18 cellular contexts compared by ENCODE assay signal in the genomic region with DNA sequence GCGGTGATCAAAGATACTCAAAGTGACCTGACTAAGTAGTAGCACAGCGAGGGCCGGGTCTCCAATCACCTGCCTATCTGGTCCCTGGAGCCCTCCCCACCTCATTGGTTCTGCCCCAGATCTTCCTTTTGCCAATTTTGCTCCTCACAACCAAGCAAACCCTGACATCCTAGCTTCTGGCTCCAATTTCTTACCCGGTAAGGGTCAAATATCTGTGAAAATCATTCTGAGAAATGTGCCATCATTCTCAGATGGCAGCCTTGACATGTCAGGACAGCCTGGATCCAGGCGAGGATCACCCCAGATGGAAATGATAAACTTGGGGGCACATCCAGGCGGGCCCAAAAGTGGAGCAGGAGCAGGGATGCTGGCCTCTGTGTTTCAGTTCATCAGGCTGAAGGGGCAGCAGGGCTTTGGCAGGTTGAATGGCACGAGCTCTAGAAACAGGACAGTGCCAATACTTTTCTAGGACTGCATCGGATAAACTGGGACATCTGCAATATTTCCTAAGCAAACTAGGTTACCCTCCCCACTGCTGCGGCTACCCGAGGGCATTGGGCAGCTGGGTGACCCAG.
"Had no signal": no experiment of that assay in that cellular context is flagged by ENCODE, and none has a peak within 500 bp of the region (broad histone marks: within the 10 kb centered on the region; RNA-seq: fewer than 3 reads in every experiment).

No MANE protein-coding gene starts in this region.

- H3K27ac Mint-ChIP-seq: IgD-negative memory B cell had no signal

- H3K27me3 Mint-ChIP-seq: IgD-negative memory B cell had no signal

- H3K36me3 Mint-ChIP-seq: IgD-negative memory B cell had no signal

- DNase-seq: Kasumi-1, MM.1S, NCI-H1092 treated with DMSO at 0.1 percent for 48 hours, NCI-H1436, NCI-H187, NCI-H2029, NCI-H2081 treated with DMSO at 0.1 percent for 48 hours, NCI-H2171, NCI-H226, NCI-H446, NCI-H510A, NCI-H524 treated with DMSO at 0.1 percent for 48 hours, NCI-H69, NCI-H774, PC-9, SHP77 treated with DMSO at 0.1 percent for 48 hours, SJCRH30 had no signal
